ENCODE assay signal across 11 cellular contexts in the genomic region with DNA sequence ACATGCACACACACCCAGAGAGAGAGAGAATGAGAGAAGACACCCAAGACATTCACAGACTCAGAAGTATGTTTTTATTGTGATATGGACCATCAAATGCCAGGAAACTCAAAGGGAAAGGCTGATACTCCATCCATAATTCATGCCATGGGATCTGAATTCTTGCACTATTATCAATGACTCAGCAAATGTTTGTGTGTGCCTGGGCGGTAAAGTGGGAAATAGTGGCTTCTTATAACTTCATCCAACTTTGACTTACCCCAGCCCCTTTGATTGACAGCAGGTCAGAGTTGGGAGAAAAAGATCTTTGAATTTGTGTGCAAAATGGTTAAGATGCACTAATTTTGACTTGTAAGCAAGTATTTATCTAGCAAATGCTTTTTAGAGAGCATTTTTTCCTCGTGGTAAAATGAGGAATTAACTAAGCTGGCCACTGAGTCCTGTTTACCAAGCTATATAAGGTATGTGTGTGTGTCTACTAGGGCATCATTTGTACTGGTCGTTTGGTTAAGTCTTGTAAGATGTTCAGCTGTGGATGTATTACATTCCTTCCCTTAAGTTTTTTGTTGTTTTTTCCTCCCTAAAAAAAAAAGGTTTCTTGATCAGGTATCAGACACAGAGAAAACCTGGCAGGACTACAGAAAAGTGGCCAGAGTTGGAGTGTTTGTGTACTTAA. TPM values are rescaled to one million over a fixed set of nuclear protein-coding genes. Genes with fewer than 3 reads are reported as not detected.
DNase-seq lines count a peak whose midpoint lies in the region; ATAC-seq, FAIRE-seq and TF ChIP-seq lines count a peak whose summit lies in the region.
"Had no signal": no experiment of that assay in that cellular context is flagged by ENCODE, and none has a peak within 500 bp of the region (broad histone marks: within the 10 kb centered on the region; RNA-seq: fewer than 3 reads in every experiment).

No MANE protein-coding gene starts in this region.

- H3K36me3 ChIP-seq in SJCRH30 (no peaks in the 10 kb centered on the region), Peyer's patch (no peaks in the 10 kb centered on the region)

- no peak for ATAC-seq in HG02973 (IDR thresholded peaks at IDR 0.05; ENCODE audit: unreplicated experiment)

- H3K4me1 ChIP-seq in SJCRH30 (peaks cover 14% of the 10 kb centered on the region), Peyer's patch (no peaks in the 10 kb centered on the region)

- H3K27me3 ChIP-seq in SJCRH30 (no peaks in the 10 kb centered on the region), Peyer's patch (no peaks in the 10 kb centered on the region)

- H3K4me3 Mint-ChIP-seq in progenitor cell of endocrine pancreas (ENCODE audit: low read depth): no peak overlapping the region
- H3K4me3 Mint-ChIP-seq: activated T-helper 1 cell treated with anti-CD3 and anti-CD28 coated beads, Interleukin-12 subunit alpha, Interleukin-12 subunit beta, Interleukin-2, Interleukin-4 antibody, amounts not matched to agents 30 ng/mL and 10 ng/mL and 1 ng/mL, durations not matched to agents 14 hours and 24 hours and 36 hours had no signal

- H3K36me3 Mint-ChIP-seq in progenitor cell of endocrine pancreas (ENCODE audit: insufficient read depth): peaks cover 8% of the 10 kb centered on the region

- H3K27ac ChIP-seq in SJCRH30 (peak overlapping the region; percentile 22; the same call in 1 of the 2 replicates), Peyer's patch (peak overlapping the region in 2 of 4 donors; percentile 26 to 57)

- TF ChIP-seq CTCF in fibroblast of villous mesenchyme (IDR thresholded peaks at IDR 0.05; ENCODE audit: insufficient read depth, low read depth, low read length): no peak
- TF ChIP-seq CTCF in progenitor cell of endocrine pancreas (IDR thresholded peaks at IDR 0.05; ENCODE audit: unreplicated experiment): no peak
- TF ChIP-seq CTCF in Peyer's patch (IDR thresholded peaks at IDR 0.05): no peak

- TF ChIP-seq POLR2A in Peyer's patch (IDR thresholded peaks at IDR 0.05): no peak

- FAIRE-seq in urothelium cell line (lab: Jason Lieb, UNC): no peak

- H3K9me3 ChIP-seq in SJCRH30 (replicated peaks) (no peaks in the 10 kb centered on the region), Peyer's patch (no peaks in the 10 kb centered on the region)

- peak overlapping the region; percentile 87 for H3K27ac Mint-ChIP-seq in progenitor cell of endocrine pancreas
- H3K27ac Mint-ChIP-seq: activated T-helper 1 cell treated with anti-CD3 and anti-CD28 coated beads, Interleukin-12 subunit alpha, Interleukin-12 subunit beta, Interleukin-2, Interleukin-4 antibody, amounts not matched to agents 30 ng/mL and 10 ng/mL and 1 ng/mL, durations not matched to agents 14 hours and 24 hours and 36 hours had no signal

- no peaks in the 10 kb centered on the region for H3K27me3 Mint-ChIP-seq in progenitor cell of endocrine pancreas

- no peaks in the 10 kb centered on the region for H3K9me3 Mint-ChIP-seq in progenitor cell of endocrine pancreas (ENCODE audit: low read depth)
- H3K9me3 Mint-ChIP-seq: activated T-helper 1 cell treated with anti-CD3 and anti-CD28 coated beads, Interleukin-12 subunit alpha, Interleukin-12 subunit beta, Interleukin-2, Interleukin-4 antibody, amounts not matched to agents 30 ng/mL and 10 ng/mL and 1 ng/mL, durations not matched to agents 14 hours and 24 hours and 36 hours had no signal

- peaks cover 50% of the 10 kb centered on the region for H3K4me1 Mint-ChIP-seq in progenitor cell of endocrine pancreas (ENCODE audit: low read depth)

- H3K4me3 ChIP-seq in SJCRH30 (peak overlapping the region; percentile 11; the same call in 1 of the 2 replicates), fibroblast of villous mesenchyme (ENCODE audit: low read depth, low read length) (no peak overlapping the region), Peyer's patch (peak overlapping the region in 1 of 4 donors; percentile 16)

- DNase-seq in EH (ENCODE audit: low read depth): peak; percentile 75
- DNase-seq in SJCRH30: no peak
- peak; percentile 23 for DNase-seq in fibroblast of villous mesenchyme (ENCODE audit: low read depth)
- no peak for DNase-seq in progenitor cell of endocrine pancreas (ENCODE audit: low spot score, unreplicated experiment)
- no peak for DNase-seq in mucosa of gallbladder (ENCODE audit: low spot score)
- DNase-seq in urothelium cell line (ENCODE audit: low spot score): no peak
- DNase-seq in Peyer's patch: no peak
- DNase-seq: NCI-H146, substantia nigra had no signal

RNA-seq across cellular contexts. Expression of a gene that starts 3.1 kb away (rescaled TPM):
- 2.3 TPM in 2 replicates for total RNA-seq in SJCRH30 (2014; rRNA removed; shearing (Covaris generic))
- total RNA-seq in fibroblast of villous mesenchyme (177 and 217 TPM in 2 replicates), progenitor cell of endocrine pancreas (31.8 and 33.5 TPM in 2 replicates), mucosa of gallbladder (315 TPM), Peyer's patch (100 to 1,000 TPM in 1 of 4 donors, 10 to 100 TPM in 3; 28.7 to 262 (median 72.2) TPM)
- total RNA-seq: activated T-helper 1 cell treated with anti-CD3 and anti-CD28 coated beads, Interleukin-12 subunit alpha, Interleukin-12 subunit beta, Interleukin-2, Interleukin-4 antibody, amounts not matched to agents 30 ng/mL and 10 ng/mL and 1 ng/mL, durations not matched to agents 14 hours and 24 hours and 36 hours had no signal

Comparison
In these comparisons a context has a peak if more than half of its experiments do, and no peak if none do; other contexts are left out.
1. DNase-seq: peak in EH (single experiment) and fibroblast of villous mesenchyme (single experiment); none in SJCRH30 (0 of 2), progenitor cell of endocrine pancreas (single experiment), mucosa of gallbladder (single experiment), urothelium cell line (single experiment) and Peyer's patch (0 of 3).